8 cellular contexts compared by ENCODE assay signal in the genomic region with DNA sequence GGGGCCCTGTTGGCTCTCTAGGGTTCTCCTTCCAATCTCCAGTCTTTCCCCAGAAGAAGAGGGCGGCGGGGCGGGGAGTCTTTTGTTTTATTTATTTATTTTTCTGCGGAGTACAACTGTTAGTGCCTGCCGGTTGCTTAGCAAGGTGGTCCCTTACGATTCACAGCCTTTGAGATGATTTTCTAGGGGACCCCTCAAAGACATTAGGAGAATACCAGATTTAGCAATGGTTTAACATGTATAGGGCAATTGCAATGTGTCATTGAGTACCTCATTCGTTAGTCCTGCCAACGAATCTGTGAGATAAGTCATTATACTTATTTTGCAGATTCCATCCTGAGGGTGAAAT. TPM values are rescaled to one million over a fixed set of nuclear protein-coding genes. Genes with fewer than 3 reads are reported as not detected.
A peak's percentile ranks its signal among the peaks of the same experiment; 100 is the strongest.
DNase-seq lines count a peak whose midpoint lies in the region; ATAC-seq and TF ChIP-seq lines count a peak whose summit lies in the region.

No MANE protein-coding gene starts in this region.

- peak overlapping the region; percentile 94 for H2AFZ ChIP-seq in PC-9

- no peaks in the 10 kb centered on the region for H3K9me2 ChIP-seq in PC-9 (ENCODE audit: insufficient read depth)

- H4K20me1 ChIP-seq in PC-9 (ENCODE audit: insufficient read depth) = no peaks in the 10 kb centered on the region

- H3K4me1 ChIP-seq in PC-9 (replicated peaks; ENCODE audit: insufficient read depth) (peaks cover 14% of the 10 kb centered on the region; the same call in 1 of the 2 replicates), esophagus muscularis mucosa (peaks cover 12 to 19% (median 14%) of the 10 kb centered on the region in 4 donors)

- DNase-seq in PC-9 = no peak
- DNase-seq in esophagus muscularis mucosa (ENCODE audit: extremely low spot score) = no peak
- DNase-seq in retinal pigment epithelial cell (ENCODE audit: low read depth) = no peak
- no peak for DNase-seq in posterior vena cava (ENCODE audit: low spot score)
- DNase-seq in NCI-H1105 treated with DMSO at 0.1 percent for 48 hours (lab: John Stamatoyannopoulos, UW) = no peak
- no peak for DNase-seq in NAMALWA (ENCODE audit: low spot score)
- no peak for DNase-seq in DMS153 (lab: John Stamatoyannopoulos, UW)

- BruUV-seq in PC-9 (replicated peaks; lab: Mats Ljungman, UMichigan) = no TSS peak

- H3K9me3 ChIP-seq in PC-9 (ENCODE audit: insufficient read depth, low read depth) (no peaks in the 10 kb centered on the region), esophagus muscularis mucosa (no peaks in the 10 kb centered on the region)

- no peak for TF ChIP-seq EP300 in esophagus muscularis mucosa (IDR thresholded peaks at IDR 0.05)

- H3K4me2 ChIP-seq in PC-9 = peak overlapping the region; percentile 94

- H3K36me3 ChIP-seq in PC-9 (ENCODE audit: low read depth) (0 out of 2 replicates have a peak, but pooled peaks cover 15% of the 10 kb centered on the region), esophagus muscularis mucosa (peaks cover 21 to 31% (median 27%) of the 10 kb centered on the region in 4 donors)

- H3K27ac ChIP-seq in PC-9 (peak overlapping the region; percentile 58), esophagus muscularis mucosa (replicated peaks in 1 of 4) (peak overlapping the region; percentile 80 to 86 (median 82))

- no peaks in the 10 kb centered on the region for H3K27me3 ChIP-seq in PC-9 (ENCODE audit: insufficient read depth, low read depth)
- H3K27me3 ChIP-seq in esophagus muscularis mucosa = no peaks in the 10 kb centered on the region

- intact Hi-C loops in PC-9 (cut with micrococcal nuclease; ENCODE audit: unreplicated experiment) = loop anchor here (2.0 to 5.0 kb wide), 3 partner anchors 46 to 260 kb away; partner anchors contain the start of gene STX3
- intact Hi-C loops in esophagus muscularis mucosa (cut with DNase I) = no loop called here
- intact Hi-C loops in posterior vena cava (cut with DNase I) = no loop called here

- CTCF ChIA-PET in PC-9 (lab: Charles Lee) = interaction anchor here (0.8 to 1.0 kb wide), 2 partner anchors 55 to 108 kb away, joined by 4 to 9 read pairs; no protein-coding TSS in a partner anchor

- WGBS in esophagus muscularis mucosa = 12% methylated on average over 8 of the region's 8 CpGs

- POLR2A ChIA-PET in PC-9 (lab: Charles Lee; ENCODE audit: unreplicated experiment) = interaction anchor here (0.7 kb wide), 1 partner anchor 108 kb away, joined by 15 read pairs; no protein-coding TSS in a partner anchor

- TF ChIP-seq POLR2A in esophagus muscularis mucosa (IDR thresholded peaks at IDR 0.05; ENCODE audit: low read depth) = no peak

- H3K4me3 ChIP-seq in PC-9 (peak overlapping the region; percentile 73), esophagus muscularis mucosa (peak overlapping the region; percentile 80 to 89 (median 84)), retinal pigment epithelial cell (ENCODE audit: low read length) (peak overlapping the region; percentile 92)

- TF ChIP-seq CTCF in PC-9 (conservative IDR thresholded peaks at IDR 0.05) (no peak), esophagus muscularis mucosa (IDR thresholded peaks at IDR 0.05) (no peak), retinal pigment epithelial cell (conservative IDR thresholded peaks at IDR 0.05; ENCODE audit: low read depth, low read length) (no peak)

- peak; percentile 2 for ATAC-seq in GM18502 (IDR thresholded peaks at IDR 0.05; ENCODE audit: poor library complexity, unreplicated experiment)

- H3F3A ChIP-seq in PC-9 (ENCODE audit: insufficient read depth, low read depth) = peaks cover 28% of the 10 kb centered on the region; the same call in 1 of the 2 replicates

- peaks cover 18% of the 10 kb centered on the region for H3K79me2 ChIP-seq in PC-9 (ENCODE audit: low read depth)

RNA-seq across cellular contexts. Expression of gene MRPL16, which starts 0.3 kb away (rescaled TPM):
- 64.7 and 82.0 TPM in 2 replicates for total RNA-seq in PC-9 (2021)
- total RNA-seq in esophagus muscularis mucosa = 10 to 100 TPM; 47.9 to 58.6 (median 52.1) TPM
- total RNA-seq in posterior vena cava = 10 to 100 TPM; 25.5 to 29.8 TPM

RNA-seq across cellular contexts. Expression of gene CBLIF, which starts 34.4 kb away (rescaled TPM):
- not detected in 2 replicates for total RNA-seq in PC-9 (2021)
- total RNA-seq in esophagus muscularis mucosa = not detected
- total RNA-seq in posterior vena cava = not detected

RNA-seq across cellular contexts. Expression of gene TCN1, which starts 55.4 kb away (rescaled TPM):
- total RNA-seq in PC-9 (2021) = 1.4 and 2.0 TPM in 2 replicates
- total RNA-seq in esophagus muscularis mucosa = under 1 TPM in 1 of 4 donors, not detected in 3; 0.66 TPM
- total RNA-seq in posterior vena cava = not detected

RNA-seq across cellular contexts. Expression of gene STX3, which starts 55.7 kb away (rescaled TPM):
- total RNA-seq in PC-9 (2021) = 45.2 and 50.1 TPM in 2 replicates
- 10 to 100 TPM; 16.3 to 24.0 (median 22.3) TPM for total RNA-seq in esophagus muscularis mucosa
- 10 to 100 TPM; 13.5 to 19.6 TPM for total RNA-seq in posterior vena cava
